In the genomic region with DNA sequence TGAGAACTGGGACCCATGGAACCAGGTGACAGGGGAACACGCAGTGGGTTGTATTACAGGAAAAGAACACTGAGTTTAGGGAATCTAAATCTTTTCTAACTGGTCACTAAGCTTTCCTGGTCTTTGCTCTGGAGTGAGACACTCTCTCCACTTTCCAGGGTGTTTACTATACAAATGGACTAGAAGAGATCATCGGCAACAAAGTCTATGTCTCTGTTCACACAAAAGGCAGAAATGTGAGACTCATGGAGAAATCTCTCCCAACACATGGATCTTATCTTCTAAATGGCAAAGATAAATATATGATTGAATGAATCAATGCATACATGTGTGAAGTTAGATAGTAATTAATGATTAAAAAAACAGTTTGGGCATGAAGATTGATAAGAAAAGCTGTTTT, we compare ENCODE assay signal across 19 cellular contexts.
A peak's percentile ranks its signal among the peaks of the same experiment; 100 is the strongest.
DNase-seq lines count a peak whose midpoint lies in the region; ATAC-seq, FAIRE-seq and TF ChIP-seq lines count a peak whose summit lies in the region.
"Had no signal": no experiment of that assay in that cellular context is flagged by ENCODE, and none has a peak within 500 bp of the region (broad histone marks: within the 10 kb centered on the region; RNA-seq: fewer than 3 reads in every experiment).

No MANE protein-coding gene starts in this region.

- H2AFZ ChIP-seq in HepG2 (ENCODE audit: low read length) = peak overlapping the region; percentile 2
- no peak overlapping the region for H2AFZ ChIP-seq in hepatocyte

- intact Hi-C loops in HepG2 (cut with micrococcal nuclease; ENCODE audit: unreplicated experiment) (loop anchor here (10.0 kb wide), 1 partner anchor 226 kb away; no protein-coding TSS in a partner anchor), right lobe of liver (cut with DNase I) (no loop called here)

- in situ Hi-C loops in HepG2 (cut with HindIII; ENCODE audit: extremely low pct_ligation_motif_present, low pct_unique_long_range_greater_than_20kb) = no loop called here

- H3K27me3 ChIP-seq in HepG2 (ENCODE audit: control insufficient read depth in 1 of 2, insufficient read depth in 2 of 2, low read length in 2 of 2) = no peaks in the 10 kb centered on the region
- no peaks in the 10 kb centered on the region for H3K27me3 ChIP-seq in right lobe of liver
- H3K27me3 ChIP-seq in hepatocyte = no peaks in the 10 kb centered on the region
- no peaks in the 10 kb centered on the region for H3K27me3 ChIP-seq in BE2C
- H3K27me3 ChIP-seq: BLaER1 treated with 17β-estradiol and CSF1 and Interleukin-3, amounts not matched to agents 10 nM and 100 nM had no signal

- H3K27ac ChIP-seq in HepG2 (ENCODE audit: extremely low read length, insufficient read depth, low read length) (peak overlapping the region; percentile 42), right lobe of liver (no peak overlapping the region), hepatocyte (peak overlapping the region; percentile 47)
- H3K27ac ChIP-seq: BLaER1 treated with 17β-estradiol and CSF1 and Interleukin-3, amounts not matched to agents 10 nM and 100 nM; C4-2B had no signal

- DNase-seq in HepG2 (ENCODE audit: low spot score) (peak; percentile 29), right lobe of liver (no peak), D721Med (ENCODE audit: insufficient read length, low spot score) (no peak), hepatocyte (ENCODE audit: low spot score) (no peak), BE2C (no peak), HCEC 1CT (no peak)
- DNase-seq: 8988T; ACHN; CD4-positive, alpha-beta T cell; CD8-positive, alpha-beta T cell; DMS79 treated with DMSO at 0.1 percent for 48 hours; GF-D8 had no signal

- H3K4me3 ChIP-seq in HepG2 (replicated peaks in 1 of 3; ENCODE audit: insufficient read depth in 1 of 3, low read depth in 2 of 3, low read length in 3 of 3) (no peak overlapping the region), right lobe of liver (no peak overlapping the region), hepatocyte (no peak overlapping the region), BE2C (ENCODE audit: low read depth, low read length) (no peak overlapping the region)
- H3K4me3 ChIP-seq: BLaER1 treated with 17β-estradiol and CSF1 and Interleukin-3, amounts not matched to agents 10 nM and 100 nM had no signal

- H4K20me1 ChIP-seq in HepG2 (ENCODE audit: insufficient read depth, low read length) (no peaks in the 10 kb centered on the region), hepatocyte (ENCODE audit: insufficient read depth, poor library complexity, severe bottlenecking) (no peaks in the 10 kb centered on the region)
- H4K20me1 ChIP-seq: BLaER1 treated with 17β-estradiol and CSF1 and Interleukin-3, amounts not matched to agents 10 nM and 100 nM had no signal

- FAIRE-seq in HepG2 (lab: Jason Lieb, UNC) = no peak
- FAIRE-seq in D721Med (lab: Jason Lieb, UNC) = peak; percentile 38
- FAIRE-seq: A204.1, G401.6, GM12891, GM19239 had no signal

- no peak for TF ChIP-seq EP300 in HepG2 (IDR thresholded peaks at IDR 0.05; ENCODE audit: low read depth in 2 of 2, low read length in 2 of 2)
- TF ChIP-seq EP300 in HepG2 (CRISPR knock-in tag; IDR thresholded peaks at IDR 0.05; ENCODE audit: borderline replicate concordance) = no peak

- TF ChIP-seq CTCF in HepG2 (CRISPR knock-in tag; IDR thresholded peaks at IDR 0.05) (no peak), right lobe of liver (IDR thresholded peaks at IDR 0.05) (no peak), D721Med (IDR thresholded peaks at IDR 0.05; ENCODE audit: insufficient read depth, missing control alignments) (no peak), hepatocyte (IDR thresholded peaks at IDR 0.05; ENCODE audit: poor library complexity) (no peak), BE2C (IDR thresholded peaks at IDR 0.05; ENCODE audit: low read depth, low read length) (no peak)

- POLR2A ChIA-PET in HepG2 (lab: Yijun Ruan, JAX) = no interaction called here

- no TSS peak for BruUV-seq in HepG2 (replicated peaks; lab: Mats Ljungman, UMichigan)

- H3K9me3 ChIP-seq in HepG2 (ENCODE audit: low read length) = no peaks in the 10 kb centered on the region
- H3K9me3 ChIP-seq in right lobe of liver = no peaks in the 10 kb centered on the region
- H3K9me3 ChIP-seq in hepatocyte (ENCODE audit: low read depth) = no peaks in the 10 kb centered on the region
- H3K9me3 ChIP-seq in BE2C = no peaks in the 10 kb centered on the region; the same call in 1 of the 2 replicates
- H3K9me3 ChIP-seq: BLaER1 treated with 17β-estradiol and CSF1 and Interleukin-3, amounts not matched to agents 10 nM and 100 nM had no signal

- H3K9me2 ChIP-seq in hepatocyte (replicated peaks; ENCODE audit: insufficient read depth) = no peaks in the 10 kb centered on the region

- CTCF ChIA-PET in HepG2 (lab: Yijun Ruan, JAX; ENCODE audit: low intra/inter-chr PET ratio, low total read pairs) = no interaction called here

- H3K4me1 ChIP-seq in HepG2 (ENCODE audit: insufficient read depth, low read length) = peaks cover 62% of the 10 kb centered on the region
- peaks cover 0 to 8% (median 3%) of the 10 kb centered on the region in 4 donors for H3K4me1 ChIP-seq in right lobe of liver
- peaks cover 40% of the 10 kb centered on the region for H3K4me1 ChIP-seq in hepatocyte (ENCODE audit: insufficient read depth)
- H3K4me1 ChIP-seq in BE2C = peaks cover 14% of the 10 kb centered on the region

- WGBS in HepG2 (ENCODE audit: low lambda C conversion rate) = 31% methylated on average over 2 of the region's 2 CpGs
- WGBS in right lobe of liver (ENCODE audit: insufficient coverage, low coverage, low lambda C conversion rate, missing lambda C conversion rate) = 75% methylated on average over 2 of the region's 2 CpGs
- 72% methylated on average over 2 of the region's 2 CpGs for WGBS in hepatocyte (ENCODE audit: low lambda C conversion rate, missing lambda C conversion rate)

- H3K36me3 ChIP-seq in HepG2 (replicated peaks in 1 of 2; ENCODE audit: control insufficient read depth in 1 of 2, insufficient read depth in 2 of 2, low read length in 2 of 2) (no peaks in the 10 kb centered on the region), right lobe of liver (no peaks in the 10 kb centered on the region), hepatocyte (replicated peaks; ENCODE audit: insufficient read depth, low read depth) (no peaks in the 10 kb centered on the region), BE2C (no peaks in the 10 kb centered on the region)
- H3K36me3 ChIP-seq: BLaER1 treated with 17β-estradiol and CSF1 and Interleukin-3, amounts not matched to agents 10 nM and 100 nM had no signal

- H3K9ac ChIP-seq in HepG2 (ENCODE audit: insufficient read depth, low read depth, low read length) = no peak overlapping the region
- H3K9ac ChIP-seq: BLaER1 treated with 17β-estradiol and CSF1 and Interleukin-3, amounts not matched to agents 10 nM and 100 nM had no signal

- no peak for TF ChIP-seq RAD21 in HepG2 (CRISPR knock-in tag; IDR thresholded peaks at IDR 0.05)

- H3K4me2 ChIP-seq in HepG2 (ENCODE audit: low read depth, low read length) (peak overlapping the region; percentile 36; the same call in 1 of the 2 replicates), hepatocyte (peak overlapping the region; percentile 11)
- H3K4me2 ChIP-seq: BLaER1 treated with 17β-estradiol and CSF1 and Interleukin-3, amounts not matched to agents 10 nM and 100 nM had no signal

- H3K79me2 ChIP-seq in HepG2 (ENCODE audit: insufficient read depth, low read length) = no peaks in the 10 kb centered on the region
- no peaks in the 10 kb centered on the region for H3K79me2 ChIP-seq in hepatocyte

- TF ChIP-seq POLR2A in HepG2 (IDR thresholded peaks at IDR 0.05; ENCODE audit: insufficient read depth in 1 of 2, low read depth in 2 of 2, low read length in 2 of 2) (no peak), right lobe of liver (IDR thresholded peaks at IDR 0.05) (no peak), GM18505 (IDR thresholded peaks at IDR 0.05; ENCODE audit: borderline replicate concordance, extremely low read depth, insufficient read depth, insufficient read length) (no peak)

- ATAC-seq in HepG2 = peak; percentile 16; the same call in 2 of the 3 replicates
- no peak for ATAC-seq in right lobe of liver
- no peak for ATAC-seq in GM18505 (IDR thresholded peaks at IDR 0.05; ENCODE audit: unreplicated experiment)
- ATAC-seq: CD8-positive, alpha-beta T cell had no signal

TF ChIP-seq in HepG2, 621 proteins besides CTCF, POLR2A, EP300 and RAD21 (continues in another document):
- TF ChIP-seq ZNF7 (CRISPR knock-in tag; IDR thresholded peaks at IDR 0.05) (no peak), ZNF501 (CRISPR knock-in tag; IDR thresholded peaks at IDR 0.05) (no peak), HNF4A (CRISPR knock-in tag; IDR thresholded peaks at IDR 0.05) (peak; percentile 35; the same call in 1 of the 2 replicates), MYC (CRISPR knock-in tag; IDR thresholded peaks at IDR 0.05; ENCODE audit: borderline replicate concordance) (no peak), HMG20A (CRISPR knock-in tag; IDR thresholded peaks at IDR 0.05; ENCODE audit: borderline replicate concordance) (peak; percentile 21; the same call in 1 of the 2 replicates)

Comparison
In these comparisons a context has a peak if more than half of its experiments do, and no peak if none do; other contexts are left out.
1. H3K27ac ChIP-seq: peak in HepG2 (single experiment) and hepatocyte (single experiment); none in right lobe of liver (0 of 3).